17 cellular contexts compared by ENCODE assay signal in the genomic region with DNA sequence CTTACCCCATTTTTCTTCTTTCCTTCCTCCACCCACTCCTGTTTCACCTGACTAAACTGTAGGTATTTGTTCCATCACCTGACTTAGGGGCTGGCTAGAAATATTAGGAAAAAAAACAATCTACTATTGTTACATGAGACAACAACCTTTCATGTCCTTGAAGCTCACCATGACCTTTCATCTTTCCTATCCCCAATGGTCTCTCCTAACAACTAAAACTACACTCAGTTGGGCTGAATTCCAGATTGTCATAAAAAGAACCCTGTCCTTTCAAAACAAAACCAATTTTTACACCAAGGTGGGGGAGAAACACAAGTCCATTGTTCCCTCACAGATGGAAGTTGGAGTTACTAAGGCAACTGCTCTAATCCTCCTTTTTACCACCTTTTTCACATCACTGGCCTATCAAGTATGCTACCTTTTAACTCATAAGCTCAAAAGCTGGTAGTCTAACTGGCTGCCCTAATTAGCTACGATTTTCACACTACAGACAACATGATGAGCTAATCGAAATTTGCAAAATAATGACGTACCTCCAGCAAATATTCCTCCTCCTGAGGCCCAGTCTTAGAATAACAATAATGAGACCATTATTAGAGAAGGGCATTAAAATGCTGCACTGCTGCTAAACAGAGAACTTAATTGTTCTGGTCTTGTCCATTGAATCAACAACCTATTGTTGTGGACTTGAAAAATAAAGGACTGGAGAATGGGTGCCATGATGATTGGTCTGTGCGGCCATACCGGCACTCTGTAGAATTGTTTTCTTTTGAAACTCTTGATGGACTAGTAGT.
DNase-seq lines count a peak whose midpoint lies in the region; ATAC-seq and FAIRE-seq lines count a peak whose summit lies in the region.
"Had no signal": no experiment of that assay in that cellular context is flagged by ENCODE, and none has a peak within 500 bp of the region (broad histone marks: within the 10 kb centered on the region; RNA-seq: fewer than 3 reads in every experiment).

No MANE protein-coding gene starts in this region.

- no peak for ATAC-seq in GM21390 (IDR thresholded peaks at IDR 0.05; ENCODE audit: unreplicated experiment)
- ATAC-seq: body of pancreas, psoas muscle had no signal

- DNase-seq in DMS53 (lab: John Stamatoyannopoulos, UW) (peak; percentile 18), DMS53 treated with DMSO at 0.1 percent for 48 hours (lab: John Stamatoyannopoulos, UW; ENCODE audit: unreplicated experiment) (no peak), foreskin melanocyte (peak; percentile 96), midbrain (lab: John Stamatoyannopoulos, UW) (peak; percentile 79), urothelium cell line (ENCODE audit: low spot score) (peak; percentile 2), NCI-H774 (lab: John Stamatoyannopoulos, UW) (no peak), NCI-H2081 (lab: John Stamatoyannopoulos, UW) (no peak)
- DNase-seq: activated naive CD4-positive, alpha-beta T cell; body of pancreas; CD4-positive, CD25-positive, alpha-beta regulatory T cell; GF-D8; NCI-H1417 treated with DMSO at 0.1 percent for 48 hours; NCI-H524 treated with DMSO at 0.1 percent for 48 hours; psoas muscle; T-helper 1 cell; transverse colon had no signal

- FAIRE-seq in urothelium cell line (lab: Jason Lieb, UNC), result no peak

Comparison
In these comparisons a context has a peak if more than half of its experiments do, and no peak if none do; other contexts are left out.
1. DNase-seq: peak in DMS53 (single experiment), foreskin melanocyte (single experiment), midbrain (single experiment) and urothelium cell line (single experiment); none in DMS53 treated with DMSO at 0.1 percent for 48 hours (single experiment), NCI-H774 (single experiment) and NCI-H2081 (0 of 2).